In genomic region chr17:18004901-18005305, GRCh38 we compare ENCODE assay signal across 14 cellular contexts. TPM values are rescaled to one million over a fixed set of nuclear protein-coding genes. Genes with fewer than 3 reads are reported as not detected.
DNase-seq lines count a peak whose midpoint lies in the region; ATAC-seq and TF ChIP-seq lines count a peak whose summit lies in the region.
"Had no signal": no experiment of that assay in that cellular context is flagged by ENCODE, and none has a peak within 500 bp of the region (broad histone marks: within the 10 kb centered on the region; RNA-seq: fewer than 3 reads in every experiment).

No MANE protein-coding gene starts in this region.

- no peaks in the 10 kb centered on the region for H3K27me3 ChIP-seq in AG04450 (ENCODE audit: control insufficient read depth, insufficient read depth, low read length)
- no peaks in the 10 kb centered on the region for H3K27me3 ChIP-seq in brain microvascular endothelial cell (replicated peaks)
- no peaks in the 10 kb centered on the region for H3K27me3 ChIP-seq in prostate gland (replicated peaks; ENCODE audit: insufficient read depth)
- no peaks in the 10 kb centered on the region for H3K27me3 ChIP-seq in HAP-1 (ENCODE audit: low read depth)

- H3K27ac ChIP-seq in AG04450 (ENCODE audit: low read depth, low read length) (no peak overlapping the region), brain microvascular endothelial cell (no peak overlapping the region), prostate gland (no peak overlapping the region)
- H3K27ac ChIP-seq: RWPE1 had no signal

- POLR2A ChIA-PET in AG04450 (lab: Yijun Ruan, JAX) = no interaction called here

- no peaks in the 10 kb centered on the region for H3K9me3 Mint-ChIP-seq in activated T-cell treated with anti-CD3 and anti-CD28 coated beads, Interleukin-2, amount 50 U/mL, for 4 hours
- H3K9me3 Mint-ChIP-seq: CD4-positive, CD25-positive, alpha-beta regulatory T cell; dendritic cell treated with granulocyte-macrophage colony-stimulating factor and Interleukin-4, amounts not matched to agents 40 ng/mL and 50 ng/mL, for 4 days had no signal

- WGBS in prostate gland = 82% methylated on average over 9 of the region's 9 CpGs

- in situ Hi-C loops in brain microvascular endothelial cell (cut with HindIII; ENCODE audit: low pct_ligation_motif_present, low sequenced_read_pairs) = no loop called here
- in situ Hi-C loops in HAP-1 (cut with MboI; ENCODE audit: low sequenced_read_pairs) = no loop called here

- no peaks in the 10 kb centered on the region for H3K4me1 ChIP-seq in prostate gland (replicated peaks)
- no peaks in the 10 kb centered on the region for H3K4me1 ChIP-seq in HAP-1

- H3K4me3 ChIP-seq in AG04450 (ENCODE audit: low read depth, low read length) (no peak overlapping the region), brain microvascular endothelial cell (ENCODE audit: low read depth, low read length) (no peak overlapping the region), prostate gland (no peak overlapping the region), HAP-1 (no peak overlapping the region)

- no peaks in the 10 kb centered on the region for H3K27me3 Mint-ChIP-seq in activated T-cell treated with anti-CD3 and anti-CD28 coated beads, Interleukin-2, amount 50 U/mL, for 4 hours (ENCODE audit: low read depth)
- H3K27me3 Mint-ChIP-seq: CD4-positive, CD25-positive, alpha-beta regulatory T cell; dendritic cell treated with granulocyte-macrophage colony-stimulating factor and Interleukin-4, amounts not matched to agents 40 ng/mL and 50 ng/mL, for 4 days had no signal

- H3K36me3 ChIP-seq in brain microvascular endothelial cell (replicated peaks) (no peaks in the 10 kb centered on the region), prostate gland (no peaks in the 10 kb centered on the region), HAP-1 (replicated peaks) (no peaks in the 10 kb centered on the region)

- H3K4me3 Mint-ChIP-seq in activated T-cell treated with anti-CD3 and anti-CD28 coated beads, Interleukin-2, amount 50 U/mL, for 4 hours = no peak overlapping the region
- H3K4me3 Mint-ChIP-seq: CD4-positive, CD25-positive, alpha-beta regulatory T cell; dendritic cell treated with granulocyte-macrophage colony-stimulating factor and Interleukin-4, amounts not matched to agents 40 ng/mL and 50 ng/mL, for 4 days had no signal

- H3K9me3 ChIP-seq in AG04450 (ENCODE audit: control insufficient read depth, insufficient read depth, low read length) (no peaks in the 10 kb centered on the region; the same call in 1 of the 2 replicates), prostate gland (no peaks in the 10 kb centered on the region), HAP-1 (no peaks in the 10 kb centered on the region)

- peak; percentile 53; the same call in 1 of the 2 replicates for TF ChIP-seq CTCF in AG04450 (IDR thresholded peaks at IDR 0.05; ENCODE audit: low read depth, low read length)
- TF ChIP-seq CTCF in brain microvascular endothelial cell (IDR thresholded peaks at IDR 0.05; ENCODE audit: low read depth, low read length, missing control alignments) = peak; percentile 60
- no peak for TF ChIP-seq CTCF in prostate gland (IDR thresholded peaks at IDR 0.05)

- ATAC-seq in left colon (peak; percentile 35), GM21367 (IDR thresholded peaks at IDR 0.05; ENCODE audit: unreplicated experiment) (no peak)
- ATAC-seq in activated T-cell treated with anti-CD3 and anti-CD28 coated beads, Interleukin-2, amount 50 U/mL, for 4 hours = no peak
- ATAC-seq: activated CD4-positive, CD25-positive, alpha-beta regulatory T cell treated with anti-CD3 and anti-CD28 coated beads, Interleukin-2, amount 50 U/mL, for 24 hours had no signal

- TF ChIP-seq POLR2A in prostate gland (IDR thresholded peaks at IDR 0.05) = no peak

- DNase-seq in AG04450 (ENCODE audit: low read depth, low spot score) = no peak
- DNase-seq in HT-29 (ENCODE audit: low spot score) = peak; percentile 16
- no peak for DNase-seq in brain microvascular endothelial cell
- DNase-seq in left colon = no peak
- DNase-seq in prostate gland (ENCODE audit: low spot score) = no peak
- no peak for DNase-seq in activated T-cell treated with anti-CD3 and anti-CD28 coated beads, Interleukin-2, amount 50 U/mL, for 4 hours
- no peak for DNase-seq in HAP-1 (ENCODE audit: low spot score in 2 of 2)
- DNase-seq: activated effector memory CD4-positive, alpha-beta T cell treated with Interleukin-2 at 50 U/mL for 16 hours; CD4-positive, CD25-positive, alpha-beta regulatory T cell had no signal

- no peaks in the 10 kb centered on the region for H3K4me1 Mint-ChIP-seq in activated T-cell treated with anti-CD3 and anti-CD28 coated beads, Interleukin-2, amount 50 U/mL, for 4 hours (ENCODE audit: low read depth)

- CTCF ChIA-PET in AG04450 (lab: Charles Lee) = interaction anchor here (1.1 kb wide), 1 partner anchor 114 kb away, joined by 3 read pairs; no protein-coding TSS in a partner anchor

- peaks cover 16% of the 10 kb centered on the region for H3K36me3 Mint-ChIP-seq in activated T-cell treated with anti-CD3 and anti-CD28 coated beads, Interleukin-2, amount 50 U/mL, for 4 hours (ENCODE audit: insufficient read depth)

- intact Hi-C loops in left colon (cut with DNase I, micrococcal nuclease) = no loop called here
- intact Hi-C loops in prostate gland (cut with DNase I) = no loop called here

RNA-seq across cellular contexts. Expression of gene DRC3, which starts 32.2 kb away (rescaled TPM):
- polyA plus RNA-seq in AG04450 (2011; rRNA removed) = 0.52 and 0.77 TPM in 2 replicates
- polyA minus RNA-seq in AG04450 (2011; rRNA and poly(A)+ RNA removed) = 0.43 and 1.6 TPM in 2 replicates
- 0.03 and 0.78 TPM in 2 replicates for total RNA-seq in HT-29 (2014; rRNA removed; shearing (Covaris generic))
- 1 to 10 TPM in 1 of 2 donors, under 1 TPM in 1; 0.61 to 1.3 TPM for total RNA-seq in left colon
- total RNA-seq in prostate gland = 1 to 10 TPM; 4.5 to 10.0 TPM
- total RNA-seq in activated T-cell treated with anti-CD3 and anti-CD28 coated beads, Interleukin-2, amount 50 U/mL, for 4 hours = 1 to 10 TPM in 1 of 3 donors, under 1 TPM in 2; 0.49 to 1.3 (median 0.55) TPM
- total RNA-seq: CD4-positive, CD25-positive, alpha-beta regulatory T cell; mononuclear cell had no signal
- polyA plus RNA-seq: CD4-positive, CD25-positive, alpha-beta regulatory T cell had no signal

RNA-seq across cellular contexts. Expression of gene TOM1L2, which starts 32.7 kb away (rescaled TPM):
- polyA plus RNA-seq in AG04450 (2011; rRNA removed) = 24.1 and 25.5 TPM in 2 replicates
- 34.5 and 37.5 TPM in 2 replicates for polyA minus RNA-seq in AG04450 (2011; rRNA and poly(A)+ RNA removed)
- total RNA-seq in HT-29 (2014; rRNA removed; shearing (Covaris generic)) = 5.9 and 8.8 TPM in 2 replicates
- total RNA-seq in left colon (10 to 100 TPM; 55.5 to 72.9 TPM), prostate gland (100 to 1,000 TPM; 162 to 185 TPM)
- total RNA-seq in activated T-cell treated with anti-CD3 and anti-CD28 coated beads, Interleukin-2, amount 50 U/mL, for 4 hours = 1 to 10 TPM; 5.5 to 6.6 (median 5.5) TPM

RNA-seq across cellular contexts. Expression of gene ATPAF2, which starts 34.1 kb away (rescaled TPM):
- 16.6 and 16.9 TPM in 2 replicates for polyA plus RNA-seq in AG04450 (2011; rRNA removed)
- 14.7 and 22.3 TPM in 2 replicates for polyA minus RNA-seq in AG04450 (2011; rRNA and poly(A)+ RNA removed)
- total RNA-seq in HT-29 (2014; rRNA removed; shearing (Covaris generic)) = 14.8 and 25.5 TPM in 2 replicates
- total RNA-seq in left colon = 10 to 100 TPM; 29.0 to 32.0 TPM
- 10 to 100 TPM; 17.7 to 30.5 TPM for total RNA-seq in prostate gland
- 10 to 100 TPM; 27.3 to 33.7 (median 33.4) TPM for total RNA-seq in activated T-cell treated with anti-CD3 and anti-CD28 coated beads, Interleukin-2, amount 50 U/mL, for 4 hours

RNA-seq across cellular contexts. Expression of gene GID4, which starts 34.3 kb away (rescaled TPM):
- 6.9 and 7.6 TPM in 2 replicates for polyA plus RNA-seq in AG04450 (2011; rRNA removed)
- 13.8 and 14.8 TPM in 2 replicates for polyA minus RNA-seq in AG04450 (2011; rRNA and poly(A)+ RNA removed)
- total RNA-seq in HT-29 (2014; rRNA removed; shearing (Covaris generic)) = 1.5 and 3.3 TPM in 2 replicates
- total RNA-seq in left colon (1 to 10 TPM; 4.7 to 7.0 TPM), prostate gland (10 to 100 TPM; 11.0 to 19.1 TPM)
- total RNA-seq in activated T-cell treated with anti-CD3 and anti-CD28 coated beads, Interleukin-2, amount 50 U/mL, for 4 hours = 1 to 10 TPM; 7.6 to 8.4 (median 8.3) TPM

Comparison
In these comparisons a context has a peak if more than half of its experiments do, and no peak if none do; other contexts are left out.
1. CTCF ChIP-seq: peak in AG04450 (single experiment) and brain microvascular endothelial cell (single experiment); none in prostate gland (0 of 4).